In genomic region chr9:137522746-137523455, GRCh38 we compare ENCODE assay signal across 1 cellular context.
A peak's percentile ranks its signal among the peaks of the same experiment; 100 is the strongest.
TF ChIP-seq lines count a peak whose summit lies in the region.

No MANE protein-coding gene starts in this region.

TF ChIP-seq in HEK293, 187 proteins besides CTCF, POLR2A, EP300 and RAD21:
- no peak for TF ChIP-seq ZNF280D (tag by site-specific recombination; IDR thresholded peaks at IDR 0.05)
- peak; percentile 43 for TF ChIP-seq GLIS1 (tag by site-specific recombination; IDR thresholded peaks at IDR 0.05)
- no peak for TF ChIP-seq ZNF548 (tag by site-specific recombination; IDR thresholded peaks at IDR 0.05)
